In the genomic region with DNA sequence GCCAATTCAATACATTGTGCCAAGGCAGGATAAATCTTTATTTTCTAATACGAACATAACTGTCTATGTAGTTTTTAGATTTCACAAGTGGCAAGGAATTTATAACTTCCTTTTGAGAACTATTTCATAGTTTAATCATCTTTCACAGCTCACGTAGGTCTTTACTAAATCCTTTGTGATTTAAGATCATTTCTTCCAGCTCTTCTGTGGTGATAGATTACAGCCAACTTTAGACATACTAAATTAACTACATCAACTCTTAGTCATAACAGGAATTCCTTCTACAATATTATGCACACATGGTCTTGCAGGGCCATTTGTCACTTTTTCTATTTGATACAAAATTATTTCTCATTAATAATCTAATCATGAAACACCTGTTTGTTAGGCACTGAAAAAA, we compare ENCODE assay signal across 16 cellular contexts.
A peak's percentile ranks its signal among the peaks of the same experiment; 100 is the strongest.
DNase-seq lines count a peak whose midpoint lies in the region; ATAC-seq and TF ChIP-seq lines count a peak whose summit lies in the region.
"Had no signal": no experiment of that assay in that cellular context is flagged by ENCODE, and none has a peak within 500 bp of the region (broad histone marks: within the 10 kb centered on the region; RNA-seq: fewer than 3 reads in every experiment).

No MANE protein-coding gene starts in this region.

- TF ChIP-seq EP300 in neural cell (conservative IDR thresholded peaks at IDR 0.05; ENCODE audit: poor library complexity, severe bottlenecking) = no peak

- H3K27ac ChIP-seq in DOHH2 (ENCODE audit: low read depth, low read length) (peak overlapping the region; percentile 68), neural cell (ENCODE audit: low read length) (peak overlapping the region; percentile 82), osteoblast (ENCODE audit: low read depth, low read length) (no peak overlapping the region)
- H3K27ac ChIP-seq: RWPE1 had no signal

- H3K4me2 ChIP-seq in DOHH2 (ENCODE audit: low read length) (peak overlapping the region; percentile 67; the same call in 1 of the 2 replicates), Loucy (ENCODE audit: low read depth, low read length, poor library complexity, severe bottlenecking) (no peak overlapping the region), neural cell (ENCODE audit: low read length) (no peak overlapping the region), osteoblast (ENCODE audit: insufficient read depth, low read length) (no peak overlapping the region)

- H2AFZ ChIP-seq in Loucy (ENCODE audit: low read length) (0 out of 2 replicates have a peak overlapping the region, but pooled peaks have one; percentile 53), neural cell (ENCODE audit: low read depth, low read length) (no peak overlapping the region), osteoblast (ENCODE audit: low read length) (no peak overlapping the region)

- H3K9ac ChIP-seq in Loucy (ENCODE audit: low read depth, low read length, poor library complexity, severe bottlenecking) = no peak overlapping the region
- peak overlapping the region; percentile 36 for H3K9ac ChIP-seq in neural cell (ENCODE audit: low read length)

- H3K4me3 ChIP-seq in DOHH2 (ENCODE audit: low read length) (no peak overlapping the region), Loucy (ENCODE audit: low read length, poor library complexity, severe bottlenecking) (no peak overlapping the region), neural cell (ENCODE audit: low read length) (peak overlapping the region; percentile 6), osteoblast (ENCODE audit: insufficient read depth, low read length) (no peak overlapping the region)
- H3K4me3 ChIP-seq: HAP-1, K562 had no signal

- DNase-seq in amniotic epithelial cell (ENCODE audit: low read depth) (peak; percentile 70), GM19238 (ENCODE audit: insufficient read length, low spot score) (no peak), osteoblast (ENCODE audit: insufficient read length, low spot score, missing footprints) (no peak)
- no peak for DNase-seq in activated CD8-positive, alpha-beta memory T cell treated with anti-CD3 and anti-CD28 coated beads, Interleukin-2, amount 50 U/mL, for 48 hours
- DNase-seq: DMS79, NCI-H1417 treated with DMSO at 0.1 percent for 48 hours, NCI-H2029, NCI-H345, NCI-H526 treated with DMSO at 0.1 percent for 48 hours had no signal

- no peaks in the 10 kb centered on the region for H3K27me3 ChIP-seq in DOHH2 (ENCODE audit: control insufficient read depth, low read length)
- no peaks in the 10 kb centered on the region for H3K27me3 ChIP-seq in Loucy (ENCODE audit: insufficient read depth, low read length, poor library complexity, severe bottlenecking)
- H3K27me3 ChIP-seq in neural cell (ENCODE audit: insufficient read depth, low read depth, low read length) = no peaks in the 10 kb centered on the region
- H3K27me3 ChIP-seq in osteoblast (ENCODE audit: insufficient read depth, low read length) = no peaks in the 10 kb centered on the region

- TF ChIP-seq RAD21 in neural cell (conservative IDR thresholded peaks at IDR 0.05) = no peak

- TF ChIP-seq CTCF in DOHH2 (IDR thresholded peaks at IDR 0.05; ENCODE audit: low read depth, low read length, poor library complexity, severe bottlenecking) (no peak), Loucy (conservative IDR thresholded peaks at IDR 0.05; ENCODE audit: low read length) (no peak), neural cell (IDR thresholded peaks at IDR 0.05; ENCODE audit: poor library complexity, severe bottlenecking) (no peak), osteoblast (IDR thresholded peaks at IDR 0.05; ENCODE audit: extremely low read depth, low read depth, low read length) (no peak)

- H3F3A ChIP-seq in DOHH2 (ENCODE audit: control insufficient read depth, insufficient read depth) (0 out of 2 replicates have a peak, but pooled peaks cover 3% of the 10 kb centered on the region), Loucy (ENCODE audit: low read depth) (no peaks in the 10 kb centered on the region), neural cell (ENCODE audit: insufficient read depth, low read length, poor library complexity, severe bottlenecking) (no peaks in the 10 kb centered on the region)

- no peaks in the 10 kb centered on the region for H3K9me3 ChIP-seq in DOHH2 (ENCODE audit: control insufficient read depth, insufficient read depth, low read length)
- H3K9me3 ChIP-seq in Loucy (ENCODE audit: insufficient read depth, low read depth, low read length) = no peaks in the 10 kb centered on the region
- H3K9me3 ChIP-seq in neural cell (ENCODE audit: low read length) = no peaks in the 10 kb centered on the region
- H3K9me3 ChIP-seq in osteoblast (ENCODE audit: low read depth, low read length) = no peaks in the 10 kb centered on the region
- H3K9me3 ChIP-seq: HAP-1 had no signal

- no peak for ATAC-seq in HG02610 (IDR thresholded peaks at IDR 0.05; ENCODE audit: unreplicated experiment)
- ATAC-seq: K562 had no signal

- no peaks in the 10 kb centered on the region for H4K20me1 ChIP-seq in DOHH2 (ENCODE audit: control insufficient read depth, insufficient read depth, low read depth, low read length)
- no peaks in the 10 kb centered on the region for H4K20me1 ChIP-seq in Loucy (ENCODE audit: insufficient read depth, low read length, poor library complexity, severe bottlenecking)
- H4K20me1 ChIP-seq in neural cell (ENCODE audit: insufficient read depth) = no peaks in the 10 kb centered on the region
- no peaks in the 10 kb centered on the region for H4K20me1 ChIP-seq in osteoblast (ENCODE audit: insufficient read depth, low read length)

- H3K4me1 ChIP-seq in DOHH2 (ENCODE audit: control insufficient read depth, low read length) = peaks cover 29% of the 10 kb centered on the region
- H3K4me1 ChIP-seq in Loucy (ENCODE audit: insufficient read depth, low read length, poor library complexity, severe bottlenecking) = peaks cover 17% of the 10 kb centered on the region
- H3K4me1 ChIP-seq in osteoblast (ENCODE audit: insufficient read depth, low read length) = no peaks in the 10 kb centered on the region
- H3K4me1 ChIP-seq: HAP-1 had no signal

- H3K79me2 ChIP-seq in DOHH2 (ENCODE audit: control insufficient read depth, low read length) = no peaks in the 10 kb centered on the region
- H3K79me2 ChIP-seq in Loucy (ENCODE audit: insufficient read depth, low read length) = no peaks in the 10 kb centered on the region
- H3K79me2 ChIP-seq in neural cell (replicated peaks; ENCODE audit: insufficient read depth, low read length) = no peaks in the 10 kb centered on the region
- H3K79me2 ChIP-seq in osteoblast (ENCODE audit: insufficient read depth, low read length) = no peaks in the 10 kb centered on the region

- H3K9me2 ChIP-seq in DOHH2 (replicated peaks; ENCODE audit: control insufficient read depth, low read length) (no peaks in the 10 kb centered on the region), Loucy (replicated peaks; ENCODE audit: low read depth, low read length) (no peaks in the 10 kb centered on the region), neural cell (ENCODE audit: insufficient read depth, low read length) (no peaks in the 10 kb centered on the region)

- H3K36me3 ChIP-seq in DOHH2 (ENCODE audit: control insufficient read depth, low read length) (no peaks in the 10 kb centered on the region), Loucy (ENCODE audit: insufficient read depth, low read length) (no peaks in the 10 kb centered on the region), neural cell (ENCODE audit: insufficient read depth, low read length) (no peaks in the 10 kb centered on the region), osteoblast (ENCODE audit: insufficient read depth, low read length) (no peaks in the 10 kb centered on the region)
- H3K36me3 ChIP-seq: HAP-1 had no signal

TF ChIP-seq in neural cell, 6 proteins besides CTCF, POLR2A, EP300 and RAD21:
- TF ChIP-seq MXI1 (conservative IDR thresholded peaks at IDR 0.05; ENCODE audit: poor library complexity, severe bottlenecking) (no peak), TAF1 (IDR thresholded peaks at IDR 0.05; ENCODE audit: low read depth) (no peak), EZH2 (IDR thresholded peaks at IDR 0.05; ENCODE audit: borderline replicate concordance, insufficient read depth, low read length, poor library complexity, severe bottlenecking) (no peak), SMC3 (conservative IDR thresholded peaks at IDR 0.05; ENCODE audit: poor library complexity) (no peak), POLR2AphosphoS5 (IDR thresholded peaks at IDR 0.05) (no peak)
- TF ChIP-seq, protein P1, sequence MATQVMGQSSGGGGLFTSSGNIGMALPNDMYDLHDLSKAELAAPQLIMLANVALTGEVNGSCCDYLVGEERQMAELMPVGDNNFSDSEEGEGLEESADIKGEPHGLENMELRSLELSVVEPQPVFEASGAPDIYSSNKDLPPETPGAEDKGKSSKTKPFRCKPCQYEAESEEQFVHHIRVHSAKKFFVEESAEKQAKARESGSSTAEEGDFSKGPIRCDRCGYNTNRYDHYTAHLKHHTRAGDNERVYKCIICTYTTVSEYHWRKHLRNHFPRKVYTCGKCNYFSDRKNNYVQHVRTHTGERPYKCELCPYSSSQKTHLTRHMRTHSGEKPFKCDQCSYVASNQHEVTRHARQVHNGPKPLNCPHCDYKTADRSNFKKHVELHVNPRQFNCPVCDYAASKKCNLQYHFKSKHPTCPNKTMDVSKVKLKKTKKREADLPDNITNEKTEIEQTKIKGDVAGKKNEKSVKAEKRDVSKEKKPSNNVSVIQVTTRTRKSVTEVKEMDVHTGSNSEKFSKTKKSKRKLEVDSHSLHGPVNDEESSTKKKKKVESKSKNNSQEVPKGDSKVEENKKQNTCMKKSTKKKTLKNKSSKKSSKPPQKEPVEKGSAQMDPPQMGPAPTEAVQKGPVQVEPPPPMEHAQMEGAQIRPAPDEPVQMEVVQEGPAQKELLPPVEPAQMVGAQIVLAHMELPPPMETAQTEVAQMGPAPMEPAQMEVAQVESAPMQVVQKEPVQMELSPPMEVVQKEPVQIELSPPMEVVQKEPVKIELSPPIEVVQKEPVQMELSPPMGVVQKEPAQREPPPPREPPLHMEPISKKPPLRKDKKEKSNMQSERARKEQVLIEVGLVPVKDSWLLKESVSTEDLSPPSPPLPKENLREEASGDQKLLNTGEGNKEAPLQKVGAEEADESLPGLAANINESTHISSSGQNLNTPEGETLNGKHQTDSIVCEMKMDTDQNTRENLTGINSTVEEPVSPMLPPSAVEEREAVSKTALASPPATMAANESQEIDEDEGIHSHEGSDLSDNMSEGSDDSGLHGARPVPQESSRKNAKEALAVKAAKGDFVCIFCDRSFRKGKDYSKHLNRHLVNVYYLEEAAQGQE (IDR thresholded peaks at IDR 0.05; ENCODE audit: borderline replicate concordance) = no peak
TF ChIP-seq in neural cell: peak in this region for 0.
